In genomic region chr18:48782381-48782841, GRCh38 we compare ENCODE assay signal across 13 cellular contexts.
DNase-seq lines count a peak whose midpoint lies in the region; ATAC-seq and TF ChIP-seq lines count a peak whose summit lies in the region.
"Had no signal": no experiment of that assay in that cellular context is flagged by ENCODE, and none has a peak within 500 bp of the region (broad histone marks: within the 10 kb centered on the region; RNA-seq: fewer than 3 reads in every experiment).

No MANE protein-coding gene starts in this region.

- no peak for ATAC-seq in left colon
- ATAC-seq: body of pancreas had no signal

- no peak for DNase-seq in endodermal cell
- DNase-seq in left colon, result no peak
- no peak for DNase-seq in immature natural killer cell
- no peak for DNase-seq in type B pancreatic cell (ENCODE audit: extremely low spot score, unreplicated experiment)
- DNase-seq in SHP77 treated with DMSO at 0.1 percent for 48 hours (lab: John Stamatoyannopoulos, UW), result no peak
- DNase-seq: activated CD4-positive, alpha-beta T cell treated with anti-CD3 and anti-CD28 coated beads, Interleukin-2, amount 50 U/mL, for 48 hours; body of pancreas; Caco-2; NCI-H526; nephron progenitor cell had no signal

- H3K4me3 ChIP-seq in HUES48 (ENCODE audit: low read depth, low read length) (no peak overlapping the region), endodermal cell (ENCODE audit: low read length) (no peak overlapping the region), mesodermal cell (ENCODE audit: extremely low read depth, insufficient read depth, low read length, poor library complexity, severe bottlenecking) (no peak overlapping the region), subcutaneous abdominal adipose tissue (ENCODE audit: low read depth in 1 of 5, low read length in 5 of 5) (no peak overlapping the region)
- H3K4me3 ChIP-seq: body of pancreas had no signal

- H3K27ac Mint-ChIP-seq in endodermal cell (no peak overlapping the region), immature natural killer cell (no peak overlapping the region), type B pancreatic cell (no peak overlapping the region)

- no peaks in the 10 kb centered on the region for H3K9me3 Mint-ChIP-seq in endodermal cell
- no peaks in the 10 kb centered on the region for H3K9me3 Mint-ChIP-seq in immature natural killer cell
- no peaks in the 10 kb centered on the region for H3K9me3 Mint-ChIP-seq in type B pancreatic cell
- H3K9me3 Mint-ChIP-seq: nephron progenitor cell had no signal

- 95 to 96% methylated on average over 9 to 10 of the region's 10 CpGs for WGBS in endodermal cell (ENCODE audit: insufficient coverage in 1 of 2, insufficient read length in 1 of 2), 2 experiments
- WGBS in mesodermal cell (ENCODE audit: insufficient coverage in 2 of 2), 2 experiments, result 92 to 93% methylated on average over 8 of the region's 10 CpGs

- no peaks in the 10 kb centered on the region for H3K4me1 ChIP-seq in HUES48 (ENCODE audit: control insufficient read depth, insufficient read depth, low read length)
- H3K4me1 ChIP-seq in endodermal cell (ENCODE audit: control insufficient read depth, insufficient read depth, low read length), result peaks cover 17% of the 10 kb centered on the region
- H3K4me1 ChIP-seq in mesodermal cell (ENCODE audit: control insufficient read depth, insufficient read depth, low read length, poor library complexity, severe bottlenecking), result peaks cover 59% of the 10 kb centered on the region
- H3K4me1 ChIP-seq in subcutaneous abdominal adipose tissue (ENCODE audit: control insufficient read depth in 5 of 5, insufficient read depth in 5 of 5, low read length in 5 of 5), result peaks cover 21 to 99% (median 84%) of the 10 kb centered on the region in 5 donors

- H3K9ac ChIP-seq in HUES48 (ENCODE audit: low read depth, low read length), result no peak overlapping the region
- no peak overlapping the region for H3K9ac ChIP-seq in endodermal cell (ENCODE audit: extremely low read depth, low read length, poor library complexity, severe bottlenecking)
- peak overlapping the region in 4 of 5 donors; percentile 42 to 73 (median 69) for H3K9ac ChIP-seq in subcutaneous abdominal adipose tissue (ENCODE audit: low read length in 5 of 5)

- no peak for TF ChIP-seq CTCF in endodermal cell (conservative IDR thresholded peaks at IDR 0.05)
- no peak for TF ChIP-seq CTCF in type B pancreatic cell (conservative IDR thresholded peaks at IDR 0.05)

- intact Hi-C loops in left colon (cut with DNase I, micrococcal nuclease), result no loop called here

- peaks cover 49% of the 10 kb centered on the region for H3K4me1 Mint-ChIP-seq in endodermal cell
- peaks cover 28 to 40% of the 10 kb centered on the region in 2 donors for H3K4me1 Mint-ChIP-seq in immature natural killer cell
- H3K4me1 Mint-ChIP-seq in type B pancreatic cell (ENCODE audit: unreplicated experiment), result peaks cover 56% of the 10 kb centered on the region

- no peak overlapping the region for H3K4me3 Mint-ChIP-seq in endodermal cell
- H3K4me3 Mint-ChIP-seq in immature natural killer cell, result no peak overlapping the region
- no peak overlapping the region for H3K4me3 Mint-ChIP-seq in type B pancreatic cell

- H3K9me3 ChIP-seq in HUES48 (ENCODE audit: control insufficient read depth, insufficient read depth, low read length) (no peaks in the 10 kb centered on the region), endodermal cell (ENCODE audit: control insufficient read depth, low read length) (no peaks in the 10 kb centered on the region), mesodermal cell (ENCODE audit: control insufficient read depth, low read length) (no peaks in the 10 kb centered on the region), subcutaneous abdominal adipose tissue (ENCODE audit: control insufficient read depth in 5 of 5, low read length in 5 of 5) (no peaks in the 10 kb centered on the region)
- H3K9me3 ChIP-seq: body of pancreas, Caco-2 had no signal

- H3K36me3 ChIP-seq in HUES48 (ENCODE audit: control insufficient read depth, insufficient read depth, low read length), result no peaks in the 10 kb centered on the region
- peaks cover 11% of the 10 kb centered on the region for H3K36me3 ChIP-seq in endodermal cell (ENCODE audit: control insufficient read depth, insufficient read depth, low read length)
- peaks cover 19% of the 10 kb centered on the region for H3K36me3 ChIP-seq in mesodermal cell (ENCODE audit: control insufficient read depth, insufficient read depth, low read length)
- peaks cover 0 to 32% (median 6%) of the 10 kb centered on the region in 5 donors for H3K36me3 ChIP-seq in subcutaneous abdominal adipose tissue (ENCODE audit: control insufficient read depth in 5 of 5, insufficient read depth in 5 of 5, low read length in 5 of 5)

- no peaks in the 10 kb centered on the region for H3K27me3 Mint-ChIP-seq in endodermal cell (ENCODE audit: insufficient read depth)
- H3K27me3 Mint-ChIP-seq in immature natural killer cell (ENCODE audit: low read depth in 3 of 3), result peaks cover 0 to 5% (median 2%) of the 10 kb centered on the region in 3 donors
- H3K27me3 Mint-ChIP-seq in type B pancreatic cell, result no peaks in the 10 kb centered on the region

- H3K36me3 Mint-ChIP-seq in endodermal cell (ENCODE audit: low read depth) (no peaks in the 10 kb centered on the region), immature natural killer cell (no peaks in the 10 kb centered on the region), type B pancreatic cell (no peaks in the 10 kb centered on the region)

- peak overlapping the region; percentile 56 for H3K27ac ChIP-seq in HUES48 (ENCODE audit: low read depth, low read length)
- H3K27ac ChIP-seq in endodermal cell (ENCODE audit: low read depth, low read length), result peak overlapping the region; percentile 98
- peak overlapping the region; percentile 88 for H3K27ac ChIP-seq in mesodermal cell (ENCODE audit: low read depth, low read length, severe bottlenecking)
- H3K27ac ChIP-seq in subcutaneous abdominal adipose tissue (ENCODE audit: low read depth, low read length), result peak overlapping the region; percentile 96

- H3K27me3 ChIP-seq in HUES48 (ENCODE audit: control insufficient read depth, insufficient read depth, low read length) (no peaks in the 10 kb centered on the region), endodermal cell (ENCODE audit: control insufficient read depth, insufficient read depth, low read length, poor library complexity, severe bottlenecking) (no peaks in the 10 kb centered on the region), subcutaneous abdominal adipose tissue (ENCODE audit: control insufficient read depth in 5 of 5, insufficient read depth in 4 of 5, low read length in 5 of 5) (no peaks in the 10 kb centered on the region)
- H3K27me3 ChIP-seq: body of pancreas had no signal

Comparison
In these comparisons a context has a peak if more than half of its experiments do, and no peak if none do; other contexts are left out.
1. H3K9ac ChIP-seq: peak in subcutaneous abdominal adipose tissue (4 of 5); none in HUES48 (single experiment) and endodermal cell (single experiment).
2. Peak in every context shown above with its lines, with median percentiles within 50 percentile points of each other: H3K27ac ChIP-seq.